Comparison of ENCODE assay signal across 8 cellular contexts in genomic region chr17:37791434-37791833, GRCh38. TPM values are rescaled to one million over a fixed set of nuclear protein-coding genes. Genes with fewer than 3 reads are reported as not detected.
A peak's percentile ranks its signal among the peaks of the same experiment; 100 is the strongest.
DNase-seq lines count a peak whose midpoint lies in the region; ATAC-seq and TF ChIP-seq lines count a peak whose summit lies in the region.

No MANE protein-coding gene starts in this region.

- no peaks in the 10 kb centered on the region for H3K9me3 Mint-ChIP-seq in MCF 10A (ENCODE audit: unreplicated experiment)

- H3K27ac ChIP-seq in breast epithelium = no peak overlapping the region

- H3K4me1 Mint-ChIP-seq in MCF 10A (ENCODE audit: insufficient read depth, unreplicated experiment) = no peaks in the 10 kb centered on the region

- ATAC-seq in left colon (peak; percentile 23), HG02973 (IDR thresholded peaks at IDR 0.05; ENCODE audit: unreplicated experiment) (no peak), GM19397 (IDR thresholded peaks at IDR 0.05; ENCODE audit: unreplicated experiment) (no peak)

- no peaks in the 10 kb centered on the region for H3K9me3 ChIP-seq in breast epithelium

- no peak overlapping the region for H3K4me3 Mint-ChIP-seq in MCF 10A (ENCODE audit: unreplicated experiment)

- no peaks in the 10 kb centered on the region for H3K36me3 ChIP-seq in breast epithelium

- TF ChIP-seq CTCF in MCF 10A (IDR thresholded peaks at IDR 0.05; ENCODE audit: unreplicated experiment) = peak; percentile 45
- TF ChIP-seq CTCF in breast epithelium (IDR thresholded peaks at IDR 0.05) = no peak

- no peak overlapping the region for H3K4me3 ChIP-seq in breast epithelium

- H3K36me3 Mint-ChIP-seq in MCF 10A (ENCODE audit: insufficient read depth, unreplicated experiment) = no peaks in the 10 kb centered on the region

- DNase-seq in MCF 10A (ENCODE audit: unreplicated experiment) (peak; percentile 31), breast epithelium (ENCODE audit: low spot score in 2 of 2) (no peak), NAMALWA (ENCODE audit: low spot score) (peak; percentile 69), left colon (peak in 1 of 2 donors; percentile 48), globus pallidus (ENCODE audit: low spot score) (no peak)
- DNase-seq in activated gamma-delta T cell treated with anti-CD3 and anti-CD28 coated beads, Interleukin-2, amount 50 U/mL, for 16 hours (ENCODE audit: low read depth) = peak; percentile 11

- intact Hi-C loops in MCF 10A (cut with micrococcal nuclease) (no loop called here), breast epithelium (cut with DNase I; ENCODE audit: low total_unique reads) (no loop called here), left colon (cut with DNase I, micrococcal nuclease) (no loop called here)

- no peak overlapping the region for H3K27ac Mint-ChIP-seq in MCF 10A (ENCODE audit: low read depth, unreplicated experiment)

- TF ChIP-seq POLR2A in breast epithelium (IDR thresholded peaks at IDR 0.05) = no peak

- H3K4me1 ChIP-seq in breast epithelium = no peaks in the 10 kb centered on the region

- BruUV-seq in MCF 10A (replicated peaks; lab: Mats Ljungman, UMichigan) = no TSS peak

- H3K27me3 Mint-ChIP-seq in MCF 10A (ENCODE audit: insufficient read depth, unreplicated experiment) = peaks cover 11% of the 10 kb centered on the region

- POLR2A ChIA-PET in MCF 10A (lab: Yijun Ruan, JAX) = interaction anchor here (2.1 kb wide), 1 partner anchor 21 kb away, joined by 7 read pairs; no protein-coding TSS in a partner anchor

- CTCF ChIA-PET in MCF 10A (lab: Yijun Ruan, JAX) = interaction anchor here (0.7 to 1.1 kb wide), 5 partner anchors 8 to 568 kb away, joined by 3 to 4 read pairs (median 3); no protein-coding TSS in a partner anchor

- peaks cover 0 to 51% of the 10 kb centered on the region in 2 donors for H3K27me3 ChIP-seq in breast epithelium

RNA-seq across cellular contexts. Expression of gene HNF1B, which starts 46.6 kb away (rescaled TPM):
- total RNA-seq in MCF 10A (2022) (not detected in 2 replicates), breast epithelium (under 1 TPM in 1 of 3 donors, not detected in 2; 0.33 TPM), left colon (10 to 100 TPM; 40.6 to 42.8 TPM)

Comparison
In these comparisons a context has a peak if more than half of its experiments do, and no peak if none do; other contexts are left out.
1. DNase-seq: peak in MCF 10A (single experiment), NAMALWA (single experiment) and activated gamma-delta T cell treated with anti-CD3 and anti-CD28 coated beads, Interleukin-2, amount 50 U/mL, for 16 hours (single experiment); none in breast epithelium (0 of 2) and globus pallidus (single experiment).
2. RNA of gene HNF1B, which starts 46.6 kb away (total RNA-seq): 40.6 to 42.8 TPM in left colon; not detected in MCF 10A and 0.33 TPM in breast epithelium; every median in the first group is over 10 times any median in the second.